ENCODE assay signal across 19 cellular contexts in the genomic region with DNA sequence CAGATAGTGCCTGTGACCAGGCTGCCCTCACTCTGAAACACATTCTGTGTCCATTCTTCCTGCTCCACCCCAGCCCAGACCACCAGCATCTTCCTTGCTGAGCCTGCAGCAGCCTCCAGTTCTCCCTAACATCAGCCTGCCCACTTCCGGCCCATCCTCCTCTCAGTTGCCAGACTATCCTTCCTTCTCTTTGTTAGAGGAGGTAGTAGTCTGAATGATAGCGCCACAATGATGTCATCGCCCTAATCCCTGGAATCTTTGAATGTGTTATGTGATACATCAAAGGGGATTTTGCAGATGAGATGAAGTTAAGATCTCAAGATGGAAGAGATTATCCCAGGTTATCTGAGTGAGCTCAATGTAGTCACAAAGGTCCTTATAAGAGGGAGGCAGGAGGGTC. TPM values are rescaled to one million over a fixed set of nuclear protein-coding genes. Genes with fewer than 3 reads are reported as not detected.
"Had no signal": no experiment of that assay in that cellular context is flagged by ENCODE, and none has a peak within 500 bp of the region (broad histone marks: within the 10 kb centered on the region; RNA-seq: fewer than 3 reads in every experiment).

No MANE protein-coding gene starts in this region.

- H3K9me3 Mint-ChIP-seq: activated CD4-positive, alpha-beta T cell treated with anti-CD3 and anti-CD28 coated beads, Interleukin-2, amount 10 ng/mL, durations not matched to agents 7 days and 5 days had no signal

- FAIRE-seq: bronchial epithelial cell, endometrium had no signal

- H3K27ac ChIP-seq: dorsolateral prefrontal cortex, psoas muscle, suprapubic skin had no signal

- H3K4me3 ChIP-seq: dorsolateral prefrontal cortex, psoas muscle, suprapubic skin had no signal

- DNase-seq: activated CD4-positive, alpha-beta T cell treated with anti-CD3 and anti-CD28 coated beads, Interleukin-2, amount 10 ng/mL, durations not matched to agents 7 days and 5 days; activated CD4-positive, CD25-positive, alpha-beta regulatory T cell; activated CD8-positive, alpha-beta memory T cell treated with anti-CD3 and anti-CD28 coated beads for 24 hours; activated T-cell treated with anti-CD3 and anti-CD28 coated beads for 4 hours; anterior cingulate cortex; dorsolateral prefrontal cortex; mammary epithelial cell; naive thymus-derived CD4-positive, alpha-beta T cell; occipital lobe; psoas muscle; stimulated activated CD4-positive, alpha-beta T cell treated with anti-CD3 and anti-CD28 coated beads, Interleukin-12 subunit alpha, Interleukin-12 subunit beta, amount 100 ng/mL, for 4 hours; stimulated activated naive CD8-positive, alpha-beta T cell treated with anti-CD3 and anti-CD28 coated beads, Interleukin-15, Interleukin-2, amounts not matched to agents 100 U/mL and 50 U/mL, for 24 hours had no signal

- H3K36me3 ChIP-seq: suprapubic skin had no signal

- H3K4me3 Mint-ChIP-seq: activated CD4-positive, alpha-beta T cell treated with anti-CD3 and anti-CD28 coated beads, Interleukin-2, amount 10 ng/mL, durations not matched to agents 7 days and 5 days; activated naive CD8-positive, alpha-beta T cell; naive thymus-derived CD4-positive, alpha-beta T cell had no signal

- H3K27me3 ChIP-seq: dorsolateral prefrontal cortex, suprapubic skin had no signal

- H3K27ac Mint-ChIP-seq: activated CD4-positive, alpha-beta T cell treated with anti-CD3 and anti-CD28 coated beads, Interleukin-2, amount 10 ng/mL, durations not matched to agents 7 days and 5 days; activated naive CD8-positive, alpha-beta T cell; naive thymus-derived CD4-positive, alpha-beta T cell had no signal

- H3K36me3 Mint-ChIP-seq: activated naive CD8-positive, alpha-beta T cell; naive thymus-derived CD4-positive, alpha-beta T cell had no signal

- ATAC-seq: esophagus mucosa; naive thymus-derived CD4-positive, alpha-beta T cell; psoas muscle; stimulated activated naive CD8-positive, alpha-beta T cell treated with anti-CD3 and anti-CD28 coated beads, Interleukin-15, Interleukin-2, amounts not matched to agents 100 U/mL and 50 U/mL, for 24 hours had no signal

- H3K9me3 ChIP-seq: psoas muscle, suprapubic skin had no signal

RNA-seq across cellular contexts. Expression of gene ZDHHC1, which starts 3.2 kb away (rescaled TPM):
- polyA plus RNA-seq: naive thymus-derived CD4-positive, alpha-beta T cell had no signal

RNA-seq across cellular contexts. Expression of gene HSD11B2, which starts 11.4 kb away (rescaled TPM):
- total RNA-seq: activated CD4-positive, alpha-beta T cell treated with anti-CD3 and anti-CD28 coated beads, Interleukin-2, amount 10 ng/mL, durations not matched to agents 7 days and 5 days; mononuclear cell; occipital lobe; T-helper 1 cell treated with Interleukin-12 subunit alpha and Interleukin-12 subunit beta and Interleukin-4 antibody, amounts not matched to agents 30 ng/mL and 1 ng/mL, for 36 hours had no signal
- polyA plus RNA-seq: naive thymus-derived CD4-positive, alpha-beta T cell had no signal

RNA-seq across cellular contexts. Expression of gene TPPP3, which starts 26.2 kb away (rescaled TPM):
- total RNA-seq: activated CD4-positive, alpha-beta T cell treated with anti-CD3 and anti-CD28 coated beads, Interleukin-2, amount 10 ng/mL, durations not matched to agents 7 days and 5 days; bronchial epithelial cell; mammary epithelial cell; T-helper 1 cell treated with Interleukin-12 subunit alpha and Interleukin-12 subunit beta and Interleukin-4 antibody, amounts not matched to agents 30 ng/mL and 1 ng/mL, for 36 hours had no signal
